ENCODE assay signal across 20 cellular contexts in genomic region chr13:43293561-43293960, GRCh38.
"Had no signal": no experiment of that assay in that cellular context is flagged by ENCODE, and none has a peak within 500 bp of the region (broad histone marks: within the 10 kb centered on the region; RNA-seq: fewer than 3 reads in every experiment).

No MANE protein-coding gene starts in this region.

- H3K9me3 ChIP-seq: colonic mucosa, esophagus muscularis mucosa, gastroesophageal sphincter, heart left ventricle, lower lobe of right lung, mucosa of descending colon had no signal

- H2AFZ ChIP-seq: hepatocyte had no signal

- H3K4me1 ChIP-seq: colonic mucosa, lower lobe of right lung had no signal

- H3K4me3 ChIP-seq: colonic mucosa, esophagus muscularis mucosa, gastroesophageal sphincter, heart left ventricle, hepatocyte, lower lobe of right lung, mucosa of descending colon had no signal

- H3K36me3 ChIP-seq: colonic mucosa, esophagus muscularis mucosa, heart left ventricle, lower lobe of right lung had no signal

- H3K27me3 ChIP-seq: colonic mucosa, esophagus muscularis mucosa, foreskin keratinocyte, gastroesophageal sphincter, heart left ventricle, hepatocyte had no signal

- H3K27ac ChIP-seq: colonic mucosa, esophagus muscularis mucosa, foreskin keratinocyte, gastroesophageal sphincter, heart left ventricle, hepatocyte, lower lobe of right lung had no signal

- ATAC-seq: foreskin keratinocyte; gastroesophageal sphincter; heart left ventricle; left colon; left lobe of liver; left ventricle myocardium superior; lower lobe of right lung; mucosa of descending colon; naive thymus-derived CD8-positive, alpha-beta T cell had no signal

- H3K4me2 ChIP-seq: hepatocyte had no signal

- DNase-seq: colonic mucosa; cortex of kidney; effector CD8-positive, alpha-beta T cell; foreskin keratinocyte; heart left ventricle; hypothalamus; immature natural killer cell; islet precursor cell; kidney; kidney glomerular epithelial cell; left colon; left ventricle myocardium superior; lower lobe of right lung; mucosa of descending colon; naive B cell; naive thymus-derived CD8-positive, alpha-beta T cell had no signal
